Comparison of ENCODE assay signal across 8 cellular contexts in genomic region chr9:97501177-97501971, GRCh38.
DNase-seq lines count a peak whose midpoint lies in the region; ATAC-seq, FAIRE-seq and TF ChIP-seq lines count a peak whose summit lies in the region.

Gene TMOD1, plus strand, starts transcription at chr9:97501666. Its CDS starts 22,523 bp downstream, at chr9:97524189.

- H3K4me3 ChIP-seq in GM06990 (replicated peaks; ENCODE audit: low read depth, low read length) (peak within 1 kb of the TSS; percentile 83), MM.1S (ENCODE audit: low read length) (peak within 1 kb of the TSS; percentile 86)

- no peaks in the 10 kb centered on the region; the same call in 1 of the 2 replicates for H3K79me2 ChIP-seq in MM.1S (ENCODE audit: low read length)

- DNase-seq in GM06990 (ENCODE audit: extremely low read depth, insufficient read length) (peak; percentile 85), H54 (ENCODE audit: insufficient read length, low spot score) (peak; percentile 99), MM.1S (peak; percentile 78), T-helper 9 cell (peak; percentile 16), caudate nucleus (lab: John Stamatoyannopoulos, UW) (peak in 54 of 61 donors; percentile 22 to 85 (median 60)), kidney tubule cell (ENCODE audit: low spot score) (peak; percentile 53)
- peak in 3 of 4 experiments; percentile 19 to 40 (median 21) for DNase-seq in stimulated activated CD4-positive, alpha-beta T cell treated with anti-CD3 and anti-CD28 coated beads, Interleukin-1b, Interleukin-23, amount 100 ng/mL, for 24 hours (ENCODE audit: low read depth in 4 of 4, low spot score in 1 of 4)

- H3K36me3 ChIP-seq in GM06990 (ENCODE audit: control insufficient read depth, insufficient read depth, low read length) = peaks cover under 1% of the 10 kb centered on the region; the same call in 1 of the 2 replicates
- H3K36me3 ChIP-seq in MM.1S (replicated peaks; ENCODE audit: insufficient read depth, low read length) = no peaks in the 10 kb centered on the region

- no peaks in the 10 kb centered on the region for H3K4me1 ChIP-seq in MM.1S (ENCODE audit: low read length)

- H3K9me2 ChIP-seq in MM.1S (replicated peaks; ENCODE audit: insufficient read depth, low read length) = no peaks in the 10 kb centered on the region

- peak within 1 kb of the TSS; percentile 95 for H2AFZ ChIP-seq in MM.1S (ENCODE audit: low read length)

- peak within 1 kb of the TSS; percentile 39; the same call in 1 of the 2 replicates for H3K27ac ChIP-seq in MM.1S (ENCODE audit: low read length)
- H3K27ac ChIP-seq in caudate nucleus (ENCODE audit: low read depth, low read length) = peak within 1 kb of the TSS; percentile 80

- H4K20me1 ChIP-seq in MM.1S (ENCODE audit: insufficient read depth, low read length) = no peaks in the 10 kb centered on the region

- H3K4me2 ChIP-seq in MM.1S (ENCODE audit: low read depth, low read length) = peak within 1 kb of the TSS; percentile 81

- TF ChIP-seq CTCF in GM06990 (IDR thresholded peaks at IDR 0.05; ENCODE audit: insufficient read depth, low read length, poor library complexity, severe bottlenecking) = peak; percentile 15
- TF ChIP-seq CTCF in MM.1S (IDR thresholded peaks at IDR 0.05; ENCODE audit: low read length) = peak; percentile 24

- no peaks in the 10 kb centered on the region for H3K9me3 ChIP-seq in MM.1S (replicated peaks; ENCODE audit: insufficient read depth, low read length)

- H3F3A ChIP-seq in MM.1S (ENCODE audit: insufficient read depth, low read length) = peaks cover 7% of the 10 kb centered on the region; the same call in 1 of the 2 replicates

- H3K27me3 ChIP-seq in GM06990 (replicated peaks; ENCODE audit: control insufficient read depth, insufficient read depth, low read length) = no peaks in the 10 kb centered on the region
- H3K27me3 ChIP-seq in MM.1S (replicated peaks; ENCODE audit: insufficient read depth, low read length) = 0 out of 2 replicates have a peak, but pooled peaks cover 6% of the 10 kb centered on the region

- H3K9ac ChIP-seq in MM.1S (ENCODE audit: low read length) = peak within 1 kb of the TSS; percentile 67

- no peak for TF ChIP-seq POLR2A in H54 (IDR thresholded peaks at IDR 0.05; ENCODE audit: low read depth, low read length)

- ATAC-seq in GM18520 (IDR thresholded peaks at IDR 0.05; ENCODE audit: unreplicated experiment) = no peak

- no peak for FAIRE-seq in H54 (lab: Jason Lieb, UNC)

Comparison
In these comparisons a context has a peak if more than half of its experiments do, and no peak if none do; other contexts are left out.
1. DNase-seq: peak in every context shown above with its lines; median percentile 99 in H54; 85 in GM06990; 78 in MM.1S; 60 in caudate nucleus; 53 in kidney tubule cell; 21 in stimulated activated CD4-positive, alpha-beta T cell treated with anti-CD3 and anti-CD28 coated beads, Interleukin-1b, Interleukin-23, amount 100 ng/mL, for 24 hours; 16 in T-helper 9 cell.